Comparison of ENCODE assay signal across 26 cellular contexts in the genomic region with DNA sequence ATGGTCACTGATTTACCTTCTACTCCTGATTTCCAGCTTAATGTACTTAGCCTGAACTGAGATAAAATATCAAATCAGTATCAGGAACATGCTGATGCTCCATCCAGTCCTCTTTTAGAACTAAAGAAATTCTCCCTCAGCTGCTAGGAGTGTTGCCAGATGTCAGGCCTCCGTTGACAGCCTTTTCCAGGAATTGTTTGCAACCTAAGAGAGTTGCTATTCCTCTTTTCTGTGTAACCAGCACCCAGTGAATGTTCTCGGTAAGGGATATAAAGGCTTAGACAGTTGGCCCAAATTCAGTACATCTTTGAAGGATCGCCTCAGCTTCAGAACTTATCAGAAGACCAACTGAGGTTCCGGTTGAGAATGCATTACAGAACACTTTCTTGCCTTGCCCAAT.
"Had no signal": no experiment of that assay in that cellular context is flagged by ENCODE, and none has a peak within 500 bp of the region (broad histone marks: within the 10 kb centered on the region; RNA-seq: fewer than 3 reads in every experiment).

No MANE protein-coding gene starts in this region.

- H3K9me3 ChIP-seq: esophagus muscularis mucosa, gastroesophageal sphincter, pancreas, prostate gland, transverse colon had no signal

- H3K36me3 ChIP-seq: esophagus muscularis mucosa, gastroesophageal sphincter, pancreas, prostate gland, spleen, transverse colon had no signal

- H3K27me3 Mint-ChIP-seq: naive thymus-derived CD8-positive, alpha-beta T cell; stimulated activated memory B cell treated with anti-CD40 and anti-IgM and Interleukin-4, amounts not matched to agents 10 μg/mL and 1 μg/mL and 100 μg/mL, for 72 hours; stimulated activated naive CD8-positive, alpha-beta T cell treated with anti-CD3 and anti-CD28 coated beads, Interleukin-15, Interleukin-2, amounts not matched to agents 100 ng/mL and 50 ng/mL, for 24 hours had no signal

- H2AFZ ChIP-seq: hepatocyte had no signal

- ATAC-seq: gastroesophageal sphincter; mucosa of descending colon; naive thymus-derived CD8-positive, alpha-beta T cell; pancreas; sciatic nerve; stimulated activated memory B cell treated with anti-CD40 and anti-IgM and Interleukin-4, amounts not matched to agents 10 μg/mL and 1 μg/mL and 100 μg/mL, for 72 hours had no signal

- H3K4me2 ChIP-seq: hepatocyte had no signal

- H3K4me3 Mint-ChIP-seq: naive thymus-derived CD8-positive, alpha-beta T cell; neural crest cell; stimulated activated memory B cell treated with anti-CD40 and anti-IgM and Interleukin-4, amounts not matched to agents 10 μg/mL and 1 μg/mL and 100 μg/mL, for 72 hours; stimulated activated naive CD8-positive, alpha-beta T cell treated with anti-CD3 and anti-CD28 coated beads, Interleukin-15, Interleukin-2, amounts not matched to agents 100 ng/mL and 50 ng/mL, for 24 hours had no signal

- DNase-seq: central memory CD4-positive, alpha-beta T cell; cortex of kidney; dorsolateral prefrontal cortex; effector CD8-positive, alpha-beta T cell; foreskin fibroblast; head of caudate nucleus; kidney; left cardiac atrium; mucosa of descending colon; naive thymus-derived CD8-positive, alpha-beta T cell; occipital lobe; pancreas; spleen; stimulated activated CD4-positive, alpha-beta T cell treated with anti-CD3 and anti-CD28 coated beads, Interleukin-15, amount 100 ng/mL, for 24 hours; stimulated activated CD4-positive, alpha-beta T cell treated with anti-CD3 and anti-CD28 coated beads, Interleukin-1b, Interleukin-23, amount 100 ng/mL, for 48 hours; stimulated activated CD4-positive, alpha-beta T cell treated with anti-CD3 and anti-CD28 coated beads, Interleukin-4, amount 100 ng/mL, for 24 hours; transverse colon had no signal

- H3K4me1 Mint-ChIP-seq: naive thymus-derived CD8-positive, alpha-beta T cell; neural crest cell; stimulated activated memory B cell treated with anti-CD40 and anti-IgM and Interleukin-4, amounts not matched to agents 10 μg/mL and 1 μg/mL and 100 μg/mL, for 72 hours had no signal

- H3K36me3 Mint-ChIP-seq: naive thymus-derived CD8-positive, alpha-beta T cell; stimulated activated memory B cell treated with anti-CD40 and anti-IgM and Interleukin-4, amounts not matched to agents 10 μg/mL and 1 μg/mL and 100 μg/mL, for 72 hours had no signal

- H3K27ac ChIP-seq: dorsolateral prefrontal cortex, epithelial cell of prostate, esophagus muscularis mucosa, gastroesophageal sphincter, hepatocyte, pancreas, prostate gland, spleen, transverse colon had no signal

- H3K4me3 ChIP-seq: dorsolateral prefrontal cortex, esophagus muscularis mucosa, gastroesophageal sphincter, hepatocyte, mucosa of descending colon, pancreas, prostate gland, spleen, transverse colon had no signal

- H3K4me1 ChIP-seq: esophagus muscularis mucosa, gastroesophageal sphincter, pancreas, prostate gland, spleen, transverse colon had no signal

- H3K27ac Mint-ChIP-seq: naive thymus-derived CD8-positive, alpha-beta T cell; stimulated activated memory B cell treated with anti-CD40 and anti-IgM and Interleukin-4, amounts not matched to agents 10 μg/mL and 1 μg/mL and 100 μg/mL, for 72 hours; stimulated activated naive CD8-positive, alpha-beta T cell treated with anti-CD3 and anti-CD28 coated beads, Interleukin-15, Interleukin-2, amounts not matched to agents 100 ng/mL and 50 ng/mL, for 24 hours had no signal

- H3K27me3 ChIP-seq: dorsolateral prefrontal cortex, esophagus muscularis mucosa, gastroesophageal sphincter, hepatocyte, pancreas, spleen, transverse colon had no signal
